Comparison of ENCODE assay signal across 28 cellular contexts in the genomic region with DNA sequence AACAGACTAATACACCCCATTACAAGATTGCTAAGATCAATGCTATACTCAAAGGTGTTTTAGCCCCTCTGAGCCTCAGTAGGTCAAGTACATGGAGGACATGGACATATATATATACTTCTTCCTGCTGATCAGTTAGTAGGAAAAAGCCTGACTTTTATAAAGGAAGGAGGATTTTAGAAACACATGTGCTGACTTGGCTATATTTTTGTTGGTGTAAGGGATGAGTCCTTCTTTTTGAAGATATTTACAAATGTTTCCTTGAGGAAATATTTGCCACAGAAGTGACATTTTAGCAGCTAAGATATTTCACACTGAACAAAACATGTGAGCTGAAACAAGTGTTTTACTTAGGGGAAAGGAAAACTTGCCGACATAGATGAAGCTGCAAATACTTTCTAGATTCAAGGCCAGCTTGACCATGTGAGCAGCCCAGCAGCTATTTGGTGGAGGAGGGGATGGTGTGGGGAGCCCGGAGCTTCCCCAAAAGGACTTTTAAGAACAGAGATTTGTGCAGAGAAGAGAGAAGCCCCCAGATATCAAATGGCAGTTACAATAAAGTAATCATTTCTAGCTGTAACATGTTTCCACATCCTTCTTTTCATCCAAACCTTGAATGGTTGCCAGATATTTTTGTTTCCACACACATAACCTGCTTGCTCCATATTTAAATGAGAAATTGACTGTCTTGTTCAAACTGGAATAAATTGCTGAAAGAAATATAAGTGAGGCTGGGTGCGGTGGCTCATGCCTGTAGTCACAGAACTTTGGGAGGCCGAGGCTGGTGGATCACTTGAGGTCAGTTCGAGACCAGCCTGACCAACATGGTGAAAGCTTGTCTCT.
"Had no signal": no experiment of that assay in that cellular context is flagged by ENCODE, and none has a peak within 500 bp of the region (broad histone marks: within the 10 kb centered on the region; RNA-seq: fewer than 3 reads in every experiment).

No MANE protein-coding gene starts in this region.

- H2AFZ ChIP-seq: neural progenitor cell had no signal

- H3K9me3 ChIP-seq: heart left ventricle, right atrium auricular region, suprapubic skin, tibial nerve had no signal

- H3K4me3 Mint-ChIP-seq: activated CD4-positive, alpha-beta T cell treated with anti-CD3 and anti-CD28 coated beads for 36 hours; activated CD8-positive, alpha-beta memory T cell treated with anti-CD3 and anti-CD28 coated beads, Interleukin-2, amount 10 ng/mL, durations not matched to agents 7 days and 5 days; activated CD8-positive, alpha-beta T cell treated with anti-CD3 and anti-CD28 coated beads, Interleukin-2, amount 10 ng/mL, durations not matched to agents 7 days and 5 days; effector memory CD8-positive, alpha-beta T cell; immature natural killer cell; naive thymus-derived CD4-positive, alpha-beta T cell; neural progenitor cell; stimulated activated naive B cell treated with anti-CD40 and anti-IgM and Interleukin-4, amounts not matched to agents 10 μg/mL and 1 μg/mL and 100 μg/mL, for 72 hours had no signal

- H3K36me3 Mint-ChIP-seq: activated CD8-positive, alpha-beta memory T cell treated with anti-CD3 and anti-CD28 coated beads, Interleukin-2, amount 10 ng/mL, durations not matched to agents 7 days and 5 days; stimulated activated naive B cell treated with anti-CD40 and anti-IgM and Interleukin-4, amounts not matched to agents 10 μg/mL and 1 μg/mL and 100 μg/mL, for 72 hours had no signal

- H3K9ac ChIP-seq: neural progenitor cell had no signal

- H3K27ac ChIP-seq: cardiac muscle cell, coronary artery, foreskin keratinocyte, heart left ventricle, neural progenitor cell, right atrium auricular region, suprapubic skin, tibial nerve had no signal

- H3K4me1 Mint-ChIP-seq: activated CD4-positive, alpha-beta T cell treated with anti-CD3 and anti-CD28 coated beads for 36 hours; activated CD8-positive, alpha-beta memory T cell treated with anti-CD3 and anti-CD28 coated beads, Interleukin-2, amount 10 ng/mL, durations not matched to agents 7 days and 5 days; immature natural killer cell; naive thymus-derived CD4-positive, alpha-beta T cell; neural progenitor cell; stimulated activated naive B cell treated with anti-CD40 and anti-IgM and Interleukin-4, amounts not matched to agents 10 μg/mL and 1 μg/mL and 100 μg/mL, for 72 hours had no signal

- H3K27ac Mint-ChIP-seq: activated CD4-positive, alpha-beta T cell treated with anti-CD3 and anti-CD28 coated beads for 36 hours; activated CD8-positive, alpha-beta memory T cell treated with anti-CD3 and anti-CD28 coated beads, Interleukin-2, amount 10 ng/mL, durations not matched to agents 7 days and 5 days; activated CD8-positive, alpha-beta T cell treated with anti-CD3 and anti-CD28 coated beads, Interleukin-2, amount 10 ng/mL, durations not matched to agents 7 days and 5 days; activated naive CD4-positive, alpha-beta T cell treated with anti-CD3 and anti-CD28 coated beads, Interleukin-2, amount 50 U/mL, for 72 hours; activated T-helper 2 cell treated with anti-CD3 and anti-CD28 coated beads, Interferon-gamma antibody, Interleukin-2, Interleukin-4, amounts not matched to agents 10 μg/mL and 5 μg/mL and 100 μg/mL, durations not matched to agents 14 hours and 24 hours and 36 hours; effector memory CD8-positive, alpha-beta T cell; immature natural killer cell; naive thymus-derived CD4-positive, alpha-beta T cell; neural progenitor cell; stimulated activated naive B cell treated with anti-CD40 and anti-IgM and Interleukin-4, amounts not matched to agents 10 μg/mL and 1 μg/mL and 100 μg/mL, for 72 hours had no signal

- DNase-seq: activated CD4-positive, alpha-beta T cell treated with anti-CD3 and anti-CD28 coated beads for 36 hours; activated CD4-positive, CD25-positive, alpha-beta regulatory T cell; activated CD8-positive, alpha-beta memory T cell treated with anti-CD3 and anti-CD28 coated beads, Interleukin-2, amount 10 ng/mL, durations not matched to agents 7 days and 5 days; activated CD8-positive, alpha-beta T cell treated with anti-CD3 and anti-CD28 coated beads, Interleukin-2, amount 10 ng/mL, durations not matched to agents 7 days and 5 days; activated T-cell treated with anti-CD3 and anti-CD28 coated beads, Interleukin-2, amount 50 U/mL, for 48 hours; anterior cingulate cortex; cerebellar nuclear complex; effector memory CD8-positive, alpha-beta T cell; heart left ventricle; hypothalamus; immature natural killer cell; midbrain; naive thymus-derived CD4-positive, alpha-beta T cell; occipital lobe; stimulated activated CD4-positive, alpha-beta T cell treated with anti-CD3 and anti-CD28 coated beads, Interleukin-15, amount 100 ng/mL, for 24 hours; stimulated activated CD4-positive, alpha-beta T cell treated with anti-CD3 and anti-CD28 coated beads, Interleukin-2, amount 100 ng/mL, for 24 hours; stimulated activated naive B cell treated with anti-CD40 and anti-IgM and Interleukin-4, amounts not matched to agents 10 μg/mL and 1 μg/mL and 100 μg/mL, for 72 hours had no signal

- H3K4me2 ChIP-seq: neural progenitor cell had no signal

- ATAC-seq: activated CD4-positive, alpha-beta T cell treated with anti-CD3 and anti-CD28 coated beads for 36 hours; activated CD8-positive, alpha-beta memory T cell treated with anti-CD3 and anti-CD28 coated beads, Interleukin-2, amount 10 ng/mL, durations not matched to agents 7 days and 5 days; activated CD8-positive, alpha-beta T cell treated with anti-CD3 and anti-CD28 coated beads, Interleukin-2, amount 10 ng/mL, durations not matched to agents 7 days and 5 days; activated naive CD4-positive, alpha-beta T cell treated with anti-CD3 and anti-CD28 coated beads, Interleukin-2, amount 50 U/mL, for 72 hours; effector memory CD8-positive, alpha-beta T cell; esophagus mucosa; foreskin keratinocyte; heart left ventricle; naive thymus-derived CD4-positive, alpha-beta T cell; stimulated activated naive B cell treated with anti-CD40 and anti-IgM and Interleukin-4, amounts not matched to agents 10 μg/mL and 1 μg/mL and 100 μg/mL, for 72 hours had no signal

- H3K4me3 ChIP-seq: cardiac muscle cell, coronary artery, heart left ventricle, neural progenitor cell, right atrium auricular region, suprapubic skin, tibial nerve had no signal

- H3K4me1 ChIP-seq: foreskin keratinocyte, heart left ventricle, neural progenitor cell, right atrium auricular region, suprapubic skin, tibial nerve had no signal

- H3K9me3 Mint-ChIP-seq: neural progenitor cell had no signal

- H3K36me3 ChIP-seq: cardiac muscle cell, heart left ventricle, neural progenitor cell, right atrium auricular region, suprapubic skin, tibial nerve had no signal

- FAIRE-seq: urothelium cell line had no signal

- H3K27me3 Mint-ChIP-seq: activated CD8-positive, alpha-beta memory T cell treated with anti-CD3 and anti-CD28 coated beads, Interleukin-2, amount 10 ng/mL, durations not matched to agents 7 days and 5 days; stimulated activated naive B cell treated with anti-CD40 and anti-IgM and Interleukin-4, amounts not matched to agents 10 μg/mL and 1 μg/mL and 100 μg/mL, for 72 hours had no signal

- H3K27me3 ChIP-seq: foreskin keratinocyte, heart left ventricle, neural progenitor cell, right atrium auricular region, tibial nerve had no signal
